In genomic region chr12:49126852-49127763, GRCh38 we compare ENCODE assay signal across 1 cellular context.
TF ChIP-seq lines count a peak whose summit lies in the region.

No MANE protein-coding gene starts in this region.

TF ChIP-seq in HEK293, 187 proteins besides CTCF, POLR2A, EP300 and RAD21 (continued from another document and continues in another):
- TF ChIP-seq, protein P1, sequence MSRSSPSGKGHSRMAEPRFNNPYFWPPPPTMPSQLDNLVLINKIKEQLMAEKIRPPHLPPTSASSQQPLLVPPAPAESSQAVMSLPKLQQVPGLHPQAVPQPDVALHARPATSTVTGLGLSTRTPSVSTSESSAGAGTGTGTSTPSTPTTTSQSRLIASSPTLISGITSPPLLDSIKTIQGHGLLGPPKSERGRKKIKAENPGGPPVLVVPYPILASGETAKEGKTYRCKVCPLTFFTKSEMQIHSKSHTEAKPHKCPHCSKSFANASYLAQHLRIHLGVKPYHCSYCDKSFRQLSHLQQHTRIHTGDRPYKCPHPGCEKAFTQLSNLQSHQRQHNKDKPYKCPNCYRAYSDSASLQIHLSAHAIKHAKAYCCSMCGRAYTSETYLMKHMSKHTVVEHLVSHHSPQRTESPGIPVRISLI (tag by site-specific recombination; IDR thresholded peaks at IDR 0.05): 0 out of 2 replicates have a peak, but pooled peaks have one; percentile 58
- TF ChIP-seq RBAK (tag by site-specific recombination; IDR thresholded peaks at IDR 0.05) (no peak), ZNF391 (tag by site-specific recombination; IDR thresholded peaks at IDR 0.05; ENCODE audit: borderline replicate concordance, low read depth) (no peak), HIC1 (tag by site-specific recombination; IDR thresholded peaks at IDR 0.05) (no peak), ZNF221 (tag by site-specific recombination; IDR thresholded peaks at IDR 0.05; ENCODE audit: borderline replicate concordance) (no peak), GLIS1 (tag by site-specific recombination; IDR thresholded peaks at IDR 0.05) (peak; percentile 15; the same call in 1 of the 2 replicates), ZNF311 (tag by site-specific recombination; IDR thresholded peaks at IDR 0.05; ENCODE audit: borderline replicate concordance) (no peak), MZF1 (tag by site-specific recombination; IDR thresholded peaks at IDR 0.05; ENCODE audit: borderline replicate concordance) (no peak), GLI2 (tag by site-specific recombination; IDR thresholded peaks at IDR 0.05; ENCODE audit: borderline replicate concordance, low read depth) (no peak), ZNF580 (tag by site-specific recombination; IDR thresholded peaks at IDR 0.05) (no peak), ZEB2 (tag by site-specific recombination; IDR thresholded peaks at IDR 0.05) (peak; percentile 49; the same call in 1 of the 2 replicates), ZNF560 (tag by site-specific recombination; IDR thresholded peaks at IDR 0.05; ENCODE audit: borderline replicate concordance) (no peak), ZNF561 (tag by site-specific recombination; IDR thresholded peaks at IDR 0.05; ENCODE audit: borderline replicate concordance) (no peak), ZNF248 (tag by site-specific recombination; IDR thresholded peaks at IDR 0.05) (no peak), ZNF529 (tag by site-specific recombination; IDR thresholded peaks at IDR 0.05; ENCODE audit: insufficient replicate concordance) (no peak), KLF10 (tag by site-specific recombination; IDR thresholded peaks at IDR 0.05) (peak; percentile 23; the same call in 1 of the 2 replicates), TCF7L2 (IDR thresholded peaks at IDR 0.05; ENCODE audit: borderline replicate concordance, low read depth, low read length) (no peak), ZFHX2 (tag by site-specific recombination; conservative IDR thresholded peaks at IDR 0.05) (no peak), ZNF629 (tag by site-specific recombination; IDR thresholded peaks at IDR 0.05) (peak; percentile 51; the same call in 1 of the 2 replicates), SP3 (tag by site-specific recombination; IDR thresholded peaks at IDR 0.05) (no peak), ZNF768 (tag by site-specific recombination; IDR thresholded peaks at IDR 0.05) (peak; percentile 3; the same call in 1 of the 2 replicates), ZNF280C (tag by site-specific recombination; IDR thresholded peaks at IDR 0.05) (no peak), ZNF416 (tag by site-specific recombination; IDR thresholded peaks at IDR 0.05) (no peak), ZNF211 (tag by site-specific recombination; IDR thresholded peaks at IDR 0.05; ENCODE audit: low read depth) (no peak), IKZF3 (tag by site-specific recombination; IDR thresholded peaks at IDR 0.05) (peak; percentile 77), ZNF785 (tag by site-specific recombination; IDR thresholded peaks at IDR 0.05) (no peak), ZNF626 (tag by site-specific recombination; IDR thresholded peaks at IDR 0.05) (no peak), HOXA7 (CRISPR knock-in tag; IDR thresholded peaks at IDR 0.05; ENCODE audit: borderline replicate concordance) (no peak), ZNF658 (tag by site-specific recombination; IDR thresholded peaks at IDR 0.05) (no peak), ZNF548 (tag by site-specific recombination; IDR thresholded peaks at IDR 0.05) (no peak), ZSCAN16 (tag by site-specific recombination; IDR thresholded peaks at IDR 0.05) (no peak), BCL11B (tag by site-specific recombination; IDR thresholded peaks at IDR 0.05; ENCODE audit: low read depth) (no peak), ZNF664 (tag by site-specific recombination; IDR thresholded peaks at IDR 0.05) (no peak), ZNF558 (tag by site-specific recombination; IDR thresholded peaks at IDR 0.05) (no peak), ZNF146 (tag by site-specific recombination; IDR thresholded peaks at IDR 0.05) (no peak; the same call in 1 of the 2 replicates), ZNF354C (tag by site-specific recombination; IDR thresholded peaks at IDR 0.05; ENCODE audit: borderline replicate concordance, low read depth) (no peak), ZNF114 (tag by site-specific recombination; IDR thresholded peaks at IDR 0.05) (no peak), ZNF169 (tag by site-specific recombination; IDR thresholded peaks at IDR 0.05) (no peak), ZNF423 (tag by site-specific recombination; IDR thresholded peaks at IDR 0.05) (no peak), SCRT1 (tag by site-specific recombination; IDR thresholded peaks at IDR 0.05; ENCODE audit: borderline replicate concordance) (0 out of 2 replicates have a peak, but pooled peaks have one; percentile 18), ZNF404 (tag by site-specific recombination; IDR thresholded peaks at IDR 0.05) (no peak), ZSCAN23 (tag by site-specific recombination; IDR thresholded peaks at IDR 0.05) (no peak), ZNF157 (tag by site-specific recombination; IDR thresholded peaks at IDR 0.05) (no peak), ZNF266 (tag by site-specific recombination; IDR thresholded peaks at IDR 0.05; ENCODE audit: low read depth) (no peak), ZNF174 (tag by site-specific recombination; IDR thresholded peaks at IDR 0.05) (no peak)
- TF ChIP-seq, protein P2, sequence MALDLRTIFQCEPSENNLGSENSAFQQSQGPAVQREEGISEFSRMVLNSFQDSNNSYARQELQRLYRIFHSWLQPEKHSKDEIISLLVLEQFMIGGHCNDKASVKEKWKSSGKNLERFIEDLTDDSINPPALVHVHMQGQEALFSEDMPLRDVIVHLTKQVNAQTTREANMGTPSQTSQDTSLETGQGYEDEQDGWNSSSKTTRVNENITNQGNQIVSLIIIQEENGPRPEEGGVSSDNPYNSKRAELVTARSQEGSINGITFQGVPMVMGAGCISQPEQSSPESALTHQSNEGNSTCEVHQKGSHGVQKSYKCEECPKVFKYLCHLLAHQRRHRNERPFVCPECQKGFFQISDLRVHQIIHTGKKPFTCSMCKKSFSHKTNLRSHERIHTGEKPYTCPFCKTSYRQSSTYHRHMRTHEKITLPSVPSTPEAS (tag by site-specific recombination; IDR thresholded peaks at IDR 0.05): no peak
- TF ChIP-seq, protein P3, sequence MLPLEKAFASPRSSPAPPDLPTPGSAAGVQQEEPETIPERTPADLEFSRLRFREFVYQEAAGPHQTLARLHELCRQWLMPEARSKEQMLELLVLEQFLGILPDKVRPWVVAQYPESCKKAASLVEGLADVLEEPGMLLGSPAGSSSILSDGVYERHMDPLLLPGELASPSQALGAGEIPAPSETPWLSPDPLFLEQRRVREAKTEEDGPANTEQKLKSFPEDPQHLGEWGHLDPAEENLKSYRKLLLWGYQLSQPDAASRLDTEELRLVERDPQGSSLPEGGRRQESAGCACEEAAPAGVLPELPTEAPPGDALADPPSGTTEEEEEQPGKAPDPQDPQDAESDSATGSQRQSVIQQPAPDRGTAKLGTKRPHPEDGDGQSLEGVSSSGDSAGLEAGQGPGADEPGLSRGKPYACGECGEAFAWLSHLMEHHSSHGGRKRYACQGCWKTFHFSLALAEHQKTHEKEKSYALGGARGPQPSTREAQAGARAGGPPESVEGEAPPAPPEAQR (tag by site-specific recombination; IDR thresholded peaks at IDR 0.05): no peak
- TF ChIP-seq, protein P4, sequence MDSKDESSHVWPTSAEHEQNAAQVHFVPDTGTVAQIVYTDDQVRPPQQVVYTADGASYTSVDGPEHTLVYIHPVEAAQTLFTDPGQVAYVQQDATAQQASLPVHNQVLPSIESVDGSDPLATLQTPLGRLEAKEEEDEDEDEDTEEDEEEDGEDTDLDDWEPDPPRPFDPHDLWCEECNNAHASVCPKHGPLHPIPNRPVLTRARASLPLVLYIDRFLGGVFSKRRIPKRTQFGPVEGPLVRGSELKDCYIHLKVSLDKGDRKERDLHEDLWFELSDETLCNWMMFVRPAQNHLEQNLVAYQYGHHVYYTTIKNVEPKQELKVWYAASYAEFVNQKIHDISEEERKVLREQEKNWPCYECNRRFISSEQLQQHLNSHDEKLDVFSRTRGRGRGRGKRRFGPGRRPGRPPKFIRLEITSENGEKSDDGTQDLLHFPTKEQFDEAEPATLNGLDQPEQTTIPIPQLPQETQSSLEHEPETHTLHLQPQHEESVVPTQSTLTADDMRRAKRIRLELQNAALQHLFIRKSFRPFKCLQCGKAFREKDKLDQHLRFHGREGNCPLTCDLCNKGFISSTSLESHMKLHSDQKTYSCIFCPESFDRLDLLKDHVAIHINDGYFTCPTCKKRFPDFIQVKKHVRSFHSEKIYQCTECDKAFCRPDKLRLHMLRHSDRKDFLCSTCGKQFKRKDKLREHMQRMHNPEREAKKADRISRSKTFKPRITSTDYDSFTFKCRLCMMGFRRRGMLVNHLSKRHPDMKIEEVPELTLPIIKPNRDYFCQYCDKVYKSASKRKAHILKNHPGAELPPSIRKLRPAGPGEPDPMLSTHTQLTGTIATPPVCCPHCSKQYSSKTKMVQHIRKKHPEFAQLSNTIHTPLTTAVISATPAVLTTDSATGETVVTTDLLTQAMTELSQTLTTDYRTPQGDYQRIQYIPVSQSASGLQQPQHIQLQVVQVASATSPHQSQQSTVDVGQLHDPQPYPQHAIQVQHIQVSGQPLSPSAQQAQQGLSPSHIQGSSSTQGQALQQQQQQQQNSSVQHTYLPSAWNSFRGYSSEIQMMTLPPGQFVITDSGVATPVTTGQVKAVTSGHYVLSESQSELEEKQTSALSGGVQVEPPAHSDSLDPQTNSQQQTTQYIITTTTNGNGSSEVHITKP (tag by site-specific recombination; IDR thresholded peaks at IDR 0.05): no peak
- TF ChIP-seq, protein P5, sequence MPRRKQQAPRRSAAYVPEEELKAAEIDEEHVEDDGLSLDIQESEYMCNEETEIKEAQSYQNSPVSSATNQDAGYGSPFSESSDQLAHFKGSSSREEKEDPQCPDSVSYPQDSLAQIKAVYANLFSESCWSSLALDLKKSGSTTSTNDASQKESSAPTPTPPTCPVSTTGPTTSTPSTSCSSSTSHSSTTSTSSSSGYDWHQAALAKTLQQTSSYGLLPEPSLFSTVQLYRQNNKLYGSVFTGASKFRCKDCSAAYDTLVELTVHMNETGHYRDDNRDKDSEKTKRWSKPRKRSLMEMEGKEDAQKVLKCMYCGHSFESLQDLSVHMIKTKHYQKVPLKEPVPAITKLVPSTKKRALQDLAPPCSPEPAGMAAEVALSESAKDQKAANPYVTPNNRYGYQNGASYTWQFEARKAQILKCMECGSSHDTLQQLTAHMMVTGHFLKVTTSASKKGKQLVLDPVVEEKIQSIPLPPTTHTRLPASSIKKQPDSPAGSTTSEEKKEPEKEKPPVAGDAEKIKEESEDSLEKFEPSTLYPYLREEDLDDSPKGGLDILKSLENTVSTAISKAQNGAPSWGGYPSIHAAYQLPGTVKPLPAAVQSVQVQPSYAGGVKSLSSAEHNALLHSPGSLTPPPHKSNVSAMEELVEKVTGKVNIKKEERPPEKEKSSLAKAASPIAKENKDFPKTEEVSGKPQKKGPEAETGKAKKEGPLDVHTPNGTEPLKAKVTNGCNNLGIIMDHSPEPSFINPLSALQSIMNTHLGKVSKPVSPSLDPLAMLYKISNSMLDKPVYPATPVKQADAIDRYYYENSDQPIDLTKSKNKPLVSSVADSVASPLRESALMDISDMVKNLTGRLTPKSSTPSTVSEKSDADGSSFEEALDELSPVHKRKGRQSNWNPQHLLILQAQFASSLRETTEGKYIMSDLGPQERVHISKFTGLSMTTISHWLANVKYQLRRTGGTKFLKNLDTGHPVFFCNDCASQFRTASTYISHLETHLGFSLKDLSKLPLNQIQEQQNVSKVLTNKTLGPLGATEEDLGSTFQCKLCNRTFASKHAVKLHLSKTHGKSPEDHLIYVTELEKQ (tag by site-specific recombination; IDR thresholded peaks at IDR 0.05; ENCODE audit: borderline replicate concordance): no peak
- TF ChIP-seq, protein P6, sequence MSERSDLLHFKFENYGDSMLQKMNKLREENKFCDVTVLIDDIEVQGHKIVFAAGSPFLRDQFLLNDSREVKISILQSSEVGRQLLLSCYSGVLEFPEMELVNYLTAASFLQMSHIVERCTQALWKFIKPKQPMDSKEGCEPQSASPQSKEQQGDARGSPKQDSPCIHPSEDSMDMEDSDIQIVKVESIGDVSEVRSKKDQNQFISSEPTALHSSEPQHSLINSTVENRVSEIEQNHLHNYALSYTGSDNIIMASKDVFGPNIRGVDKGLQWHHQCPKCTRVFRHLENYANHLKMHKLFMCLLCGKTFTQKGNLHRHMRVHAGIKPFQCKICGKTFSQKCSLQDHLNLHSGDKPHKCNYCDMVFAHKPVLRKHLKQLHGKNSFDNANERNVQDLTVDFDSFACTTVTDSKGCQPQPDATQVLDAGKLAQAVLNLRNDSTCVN (tag by site-specific recombination; optimal IDR thresholded peaks at IDR 0.05): no peak
